1 cellular context compared by ENCODE assay signal in the genomic region with DNA sequence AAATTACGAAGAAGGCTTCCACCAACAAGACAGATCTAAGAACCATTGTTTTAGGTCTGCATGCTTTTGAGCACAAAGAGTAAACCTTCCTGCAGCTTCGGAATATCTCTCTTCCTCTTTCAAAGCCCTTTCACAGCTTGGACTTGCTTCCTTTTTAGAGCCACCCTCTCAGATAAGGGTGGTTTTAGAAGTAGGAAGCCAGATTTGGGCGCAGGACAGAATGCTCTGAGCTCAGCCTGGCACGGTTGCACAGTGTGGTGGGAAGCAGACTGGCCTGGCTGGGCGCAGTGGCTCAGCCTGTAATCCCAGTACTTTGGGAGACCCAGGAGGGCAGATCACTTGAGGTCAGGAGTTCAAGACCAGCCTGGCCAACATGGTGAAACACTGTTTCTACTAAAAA.
TF ChIP-seq lines count a peak whose summit lies in the region.

No MANE protein-coding gene starts in this region.

TF ChIP-seq in SK-N-SH, 30 proteins besides CTCF, POLR2A, EP300 and RAD21 (continued from another document):
- TF ChIP-seq, protein P1, sequence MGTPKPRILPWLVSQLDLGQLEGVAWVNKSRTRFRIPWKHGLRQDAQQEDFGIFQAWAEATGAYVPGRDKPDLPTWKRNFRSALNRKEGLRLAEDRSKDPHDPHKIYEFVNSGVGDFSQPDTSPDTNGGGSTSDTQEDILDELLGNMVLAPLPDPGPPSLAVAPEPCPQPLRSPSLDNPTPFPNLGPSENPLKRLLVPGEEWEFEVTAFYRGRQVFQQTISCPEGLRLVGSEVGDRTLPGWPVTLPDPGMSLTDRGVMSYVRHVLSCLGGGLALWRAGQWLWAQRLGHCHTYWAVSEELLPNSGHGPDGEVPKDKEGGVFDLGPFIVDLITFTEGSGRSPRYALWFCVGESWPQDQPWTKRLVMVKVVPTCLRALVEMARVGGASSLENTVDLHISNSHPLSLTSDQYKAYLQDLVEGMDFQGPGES (IDR thresholded peaks at IDR 0.05; ENCODE audit: low read depth, low read length), result no peak
- no peak for TF ChIP-seq MEF2A (IDR thresholded peaks at IDR 0.05; ENCODE audit: borderline replicate concordance, low read depth)
- TF ChIP-seq, protein P2, sequence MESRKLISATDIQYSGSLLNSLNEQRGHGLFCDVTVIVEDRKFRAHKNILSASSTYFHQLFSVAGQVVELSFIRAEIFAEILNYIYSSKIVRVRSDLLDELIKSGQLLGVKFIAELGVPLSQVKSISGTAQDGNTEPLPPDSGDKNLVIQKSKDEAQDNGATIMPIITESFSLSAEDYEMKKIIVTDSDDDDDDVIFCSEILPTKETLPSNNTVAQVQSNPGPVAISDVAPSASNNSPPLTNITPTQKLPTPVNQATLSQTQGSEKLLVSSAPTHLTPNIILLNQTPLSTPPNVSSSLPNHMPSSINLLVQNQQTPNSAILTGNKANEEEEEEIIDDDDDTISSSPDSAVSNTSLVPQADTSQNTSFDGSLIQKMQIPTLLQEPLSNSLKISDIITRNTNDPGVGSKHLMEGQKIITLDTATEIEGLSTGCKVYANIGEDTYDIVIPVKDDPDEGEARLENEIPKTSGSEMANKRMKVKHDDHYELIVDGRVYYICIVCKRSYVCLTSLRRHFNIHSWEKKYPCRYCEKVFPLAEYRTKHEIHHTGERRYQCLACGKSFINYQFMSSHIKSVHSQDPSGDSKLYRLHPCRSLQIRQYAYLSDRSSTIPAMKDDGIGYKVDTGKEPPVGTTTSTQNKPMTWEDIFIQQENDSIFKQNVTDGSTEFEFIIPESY (IDR thresholded peaks at IDR 0.05; ENCODE audit: borderline replicate concordance, low read depth), result no peak
